23 cellular contexts compared by ENCODE assay signal in the genomic region with DNA sequence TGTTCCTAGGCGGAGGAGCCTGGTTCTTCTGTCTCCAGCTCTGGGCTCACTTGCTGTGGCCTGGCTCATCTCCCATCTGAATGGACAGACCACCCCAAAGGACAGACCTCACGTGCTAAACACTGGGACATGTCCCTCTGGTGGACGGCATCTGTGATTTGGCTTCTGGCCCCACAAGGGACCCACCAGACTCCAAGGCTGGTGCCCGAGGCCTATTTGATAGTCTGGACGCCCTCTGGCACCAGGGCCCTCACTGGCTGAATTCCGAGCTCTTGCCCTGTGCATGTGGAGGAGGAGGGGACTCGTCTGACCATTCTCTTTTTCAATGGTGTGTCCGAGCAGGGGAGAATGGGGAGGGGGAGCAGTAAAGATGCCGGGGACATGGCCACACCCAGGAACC.
DNase-seq lines count a peak whose midpoint lies in the region; ATAC-seq and TF ChIP-seq lines count a peak whose summit lies in the region.
"Had no signal": no experiment of that assay in that cellular context is flagged by ENCODE, and none has a peak within 500 bp of the region (broad histone marks: within the 10 kb centered on the region; RNA-seq: fewer than 3 reads in every experiment).

No MANE protein-coding gene starts in this region.

- intact Hi-C loops in right cardiac atrium (cut with DNase I) (no loop called here), left cardiac atrium (cut with DNase I) (no loop called here), body of pancreas (cut with DNase I) (no loop called here)

- H3K36me3 ChIP-seq in body of pancreas (replicated peaks in 1 of 2; ENCODE audit: insufficient read depth in 1 of 2, low read depth in 2 of 2) (no peaks in the 10 kb centered on the region), tibial nerve (peaks cover 0 to 4% (median 0%) of the 10 kb centered on the region in 3 donors)
- H3K36me3 ChIP-seq: sigmoid colon, transverse colon had no signal

- H3K4me1 ChIP-seq in right cardiac atrium (ENCODE audit: control insufficient read depth, insufficient read depth, low read length) (peaks cover 6% of the 10 kb centered on the region), body of pancreas (peaks cover 72% of the 10 kb centered on the region), tibial nerve (peaks cover 0 to 50% (median 29%) of the 10 kb centered on the region in 4 donors)
- H3K4me1 ChIP-seq: sigmoid colon had no signal

- DNase-seq in right cardiac atrium (no peak), left cardiac atrium (no peak), body of pancreas (no peak), tibial nerve (ENCODE audit: low spot score in 2 of 2) (no peak), NCI-H2029 (lab: John Stamatoyannopoulos, UW) (no peak)
- DNase-seq in natural killer cell treated with Interleukin-12 subunit alpha and Interleukin-12 subunit beta and Interleukin-15 and Interleukin-18, amount 100 ng/mL, for 72 hours (ENCODE audit: low spot score): no peak
- no peak for DNase-seq in activated CD4-positive, CD25-positive, alpha-beta regulatory T cell treated with anti-CD3 and anti-CD28 coated beads, Interleukin-2, amount 50 U/mL, for 72 hours
- DNase-seq: HCEC 1CT; midbrain; NCI-H1092; NCI-H1930; NCI-H226; NCI-H748 treated with DMSO at 0.1 percent for 48 hours; sigmoid colon; stimulated activated CD8-positive, alpha-beta memory T cell treated with anti-CD3 and anti-CD28 coated beads, Interleukin-4, amount 100 ng/mL, for 48 hours; transverse colon; WERI-Rb-1 had no signal

- ATAC-seq in right cardiac atrium: no peak
- ATAC-seq in left cardiac atrium: no peak
- no peak for ATAC-seq in body of pancreas
- ATAC-seq in natural killer cell treated with Interleukin-12 subunit alpha and Interleukin-12 subunit beta and Interleukin-15 and Interleukin-18, amount 100 ng/mL, for 72 hours: no peak
- ATAC-seq in GM18867 (IDR thresholded peaks at IDR 0.05; ENCODE audit: unreplicated experiment): no peak
- ATAC-seq: activated naive CD4-positive, alpha-beta T cell treated with anti-CD3 and anti-CD28 coated beads, Interleukin-2, amount 50 U/mL, for 72 hours; left lobe of liver; naive thymus-derived CD8-positive, alpha-beta T cell had no signal

- H3K4me3 ChIP-seq in right cardiac atrium (ENCODE audit: low read length) (no peak overlapping the region), body of pancreas (no peak overlapping the region), tibial nerve (no peak overlapping the region)
- H3K4me3 ChIP-seq: sigmoid colon, SK-N-MC, transverse colon had no signal

- peak overlapping the region; percentile 13 for H3K27ac ChIP-seq in right cardiac atrium (ENCODE audit: low read length)
- peak overlapping the region in 3 of 4 donors; percentile 61 to 70 (median 63) for H3K27ac ChIP-seq in body of pancreas
- peak overlapping the region; percentile 30 to 74 (median 57) for H3K27ac ChIP-seq in tibial nerve
- H3K27ac ChIP-seq: sigmoid colon, transverse colon, WERI-Rb-1 had no signal

- H3K27me3 Mint-ChIP-seq in natural killer cell treated with Interleukin-12 subunit alpha and Interleukin-12 subunit beta and Interleukin-15 and Interleukin-18, amount 100 ng/mL, for 72 hours: no peaks in the 10 kb centered on the region
- H3K27me3 Mint-ChIP-seq: naive thymus-derived CD8-positive, alpha-beta T cell had no signal

- H3K36me3 Mint-ChIP-seq in natural killer cell treated with Interleukin-12 subunit alpha and Interleukin-12 subunit beta and Interleukin-15 and Interleukin-18, amount 100 ng/mL, for 72 hours: peaks cover 3% of the 10 kb centered on the region

- H3K9me3 Mint-ChIP-seq in natural killer cell treated with Interleukin-12 subunit alpha and Interleukin-12 subunit beta and Interleukin-15 and Interleukin-18, amount 100 ng/mL, for 72 hours: no peaks in the 10 kb centered on the region
- H3K9me3 Mint-ChIP-seq: activated naive CD4-positive, alpha-beta T cell treated with anti-CD3 and anti-CD28 coated beads, Interleukin-2, amount 50 U/mL, for 72 hours; naive thymus-derived CD8-positive, alpha-beta T cell had no signal

- no peak for TF ChIP-seq EP300 in tibial nerve (IDR thresholded peaks at IDR 0.05)

- no peak overlapping the region for H3K4me3 Mint-ChIP-seq in natural killer cell treated with Interleukin-12 subunit alpha and Interleukin-12 subunit beta and Interleukin-15 and Interleukin-18, amount 100 ng/mL, for 72 hours
- H3K4me3 Mint-ChIP-seq: CD14-positive monocyte; naive thymus-derived CD8-positive, alpha-beta T cell had no signal

- H3K9me3 ChIP-seq in right cardiac atrium (ENCODE audit: control insufficient read depth, low read length) (no peaks in the 10 kb centered on the region), body of pancreas (no peaks in the 10 kb centered on the region), tibial nerve (no peaks in the 10 kb centered on the region)
- H3K9me3 ChIP-seq: sigmoid colon, transverse colon had no signal

- peak overlapping the region; percentile 96 to 99 for H3K27ac Mint-ChIP-seq in natural killer cell treated with Interleukin-12 subunit alpha and Interleukin-12 subunit beta and Interleukin-15 and Interleukin-18, amount 100 ng/mL, for 72 hours

- TF ChIP-seq POLR2A in body of pancreas (IDR thresholded peaks at IDR 0.05) (no peak), tibial nerve (IDR thresholded peaks at IDR 0.05) (no peak)

- H3K27me3 ChIP-seq in right cardiac atrium (ENCODE audit: control insufficient read depth, insufficient read depth) (no peaks in the 10 kb centered on the region), body of pancreas (no peaks in the 10 kb centered on the region), tibial nerve (no peaks in the 10 kb centered on the region)
- H3K27me3 ChIP-seq: sigmoid colon, transverse colon had no signal

- WGBS in right cardiac atrium: 82% methylated on average over 9 of the region's 9 CpGs
- WGBS in body of pancreas, 2 donors: 69 to 83% methylated on average over 9 of the region's 9 CpGs
- 57 to 67% methylated on average over 6 to 9 of the region's 9 CpGs for WGBS in tibial nerve, 2 donors

- peaks cover 59 to 77% of the 10 kb centered on the region in 2 donors for H3K4me1 Mint-ChIP-seq in natural killer cell treated with Interleukin-12 subunit alpha and Interleukin-12 subunit beta and Interleukin-15 and Interleukin-18, amount 100 ng/mL, for 72 hours (ENCODE audit: low read depth in 2 of 2)

- TF ChIP-seq CTCF in body of pancreas (IDR thresholded peaks at IDR 0.05): no peak
- TF ChIP-seq CTCF in tibial nerve (IDR thresholded peaks at IDR 0.05): no peak

Comparison
In these comparisons a context has a peak if more than half of its experiments do, and no peak if none do; other contexts are left out.
1. H3K27ac ChIP-seq: peak in every context shown above with its lines; median percentile 63 in body of pancreas; 57 in tibial nerve; 13 in right cardiac atrium.